ENCODE assay signal across 13 cellular contexts in the genomic region with DNA sequence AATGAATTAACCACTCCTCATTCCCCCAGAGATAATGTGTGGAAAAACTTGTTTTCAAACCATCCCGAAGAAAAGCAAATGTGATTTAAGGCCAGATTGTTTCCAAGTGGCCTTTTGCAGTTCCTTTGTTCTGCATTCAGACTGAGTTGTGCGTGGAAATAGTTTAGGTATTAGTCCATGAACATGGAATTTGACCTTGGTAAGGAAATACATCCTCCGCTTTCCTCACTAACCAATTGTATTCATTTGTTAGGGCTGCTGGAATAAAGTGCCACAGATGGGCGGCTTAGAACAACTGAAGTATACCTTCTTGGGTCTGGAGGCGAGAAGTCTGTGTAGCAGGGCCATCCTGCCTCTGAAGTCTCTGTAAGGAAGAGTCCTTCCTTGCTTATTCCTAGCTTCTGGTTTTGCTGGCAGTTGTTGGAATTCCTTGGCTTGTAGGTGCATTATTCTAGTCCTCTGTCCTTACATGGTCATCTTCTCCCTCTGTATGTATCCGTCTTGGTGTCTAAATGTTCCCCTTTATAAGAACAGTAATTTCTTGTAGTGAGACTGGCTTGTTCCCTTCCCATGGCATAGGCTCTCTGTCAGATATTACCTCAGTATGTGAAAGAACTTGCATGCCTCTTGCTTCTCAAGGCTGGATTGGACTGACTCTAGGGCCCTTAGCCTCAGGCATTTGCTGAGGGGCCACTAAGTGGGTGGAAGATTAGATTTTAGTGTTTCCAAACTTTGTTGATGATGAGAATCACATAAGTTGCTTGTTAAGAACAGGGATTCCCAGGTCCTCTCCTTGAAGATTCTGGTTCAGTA. TPM values are rescaled to one million over a fixed set of nuclear protein-coding genes. Genes with fewer than 3 reads are reported as not detected.
DNase-seq lines count a peak whose midpoint lies in the region; ATAC-seq and TF ChIP-seq lines count a peak whose summit lies in the region.
"Had no signal": no experiment of that assay in that cellular context is flagged by ENCODE, and none has a peak within 500 bp of the region (broad histone marks: within the 10 kb centered on the region; RNA-seq: fewer than 3 reads in every experiment).

No MANE protein-coding gene starts in this region.

- ATAC-seq in GM21515 (IDR thresholded peaks at IDR 0.05; ENCODE audit: unreplicated experiment) (no peak), HG02588 (IDR thresholded peaks at IDR 0.05; ENCODE audit: unreplicated experiment) (no peak)
- ATAC-seq: esophagus mucosa had no signal

- H3K79me2 ChIP-seq in PC-9 (ENCODE audit: low read depth) = peaks cover 93% of the 10 kb centered on the region
- peaks cover 72% of the 10 kb centered on the region for H3K79me2 ChIP-seq in neural progenitor cell (ENCODE audit: low read depth)

- H4K20me1 ChIP-seq in PC-9 (ENCODE audit: insufficient read depth) = 0 out of 2 replicates have a peak, but pooled peaks cover 2% of the 10 kb centered on the region
- H4K20me1 ChIP-seq in neural progenitor cell (ENCODE audit: low read depth) = peaks cover 6% of the 10 kb centered on the region

- intact Hi-C loops in PC-9 (cut with micrococcal nuclease; ENCODE audit: unreplicated experiment) (loop anchor here (1.0 to 2.0 kb wide), 4 partner anchors 7 to 53 kb away; partner anchors contain the start of gene RAI14), esophagus squamous epithelium (cut with DNase I) (no loop called here)

- peak; percentile 89 for DNase-seq in AG04450 (ENCODE audit: low read depth, low spot score)
- peak; percentile 49 to 62 for DNase-seq in PC-9
- no peak for DNase-seq in esophagus squamous epithelium (lab: John Stamatoyannopoulos, UW)
- no peak for DNase-seq in neural progenitor cell (ENCODE audit: low spot score)
- no peak for DNase-seq in activated CD4-positive, alpha-beta T cell treated with anti-CD3 and anti-CD28 coated beads for 48 hours
- no peak for DNase-seq in GM13977 (ENCODE audit: low spot score)
- DNase-seq: activated CD4-positive, CD25-positive, alpha-beta regulatory T cell treated with anti-CD3 and anti-CD28 coated beads, Interleukin-2, amount 50 U/mL, for 72 hours; activated naive CD4-positive, alpha-beta T cell treated with anti-CD3 and anti-CD28 coated beads, Interleukin-2, amount 10 ng/mL, durations not matched to agents 7 days and 5 days; GDM1; NCI-H2171 had no signal

- H3K27ac ChIP-seq in AG04450 (ENCODE audit: low read depth, low read length) = peak overlapping the region; percentile 95
- peak overlapping the region; percentile 30 for H3K27ac ChIP-seq in PC-9
- peak overlapping the region in 3 of 4 donors; percentile 35 to 53 (median 36) for H3K27ac ChIP-seq in esophagus squamous epithelium
- no peak overlapping the region for H3K27ac ChIP-seq in neural progenitor cell

- in situ Hi-C loops in GM13977 (cut with MboI; ENCODE audit: low pct_unique_long_range_greater_than_20kb, low sequenced_read_pairs, unreplicated experiment) = no loop called here

- no peaks in the 10 kb centered on the region for H3K9me3 Mint-ChIP-seq in neural progenitor cell
- H3K9me3 Mint-ChIP-seq: activated naive CD4-positive, alpha-beta T cell treated with anti-CD3 and anti-CD28 coated beads, Interleukin-2, amount 10 ng/mL, durations not matched to agents 7 days and 5 days had no signal

- 70 to 75% methylated on average over 6 of the region's 6 CpGs for WGBS in esophagus squamous epithelium, 2 donors

- CTCF ChIA-PET in AG04450 (lab: Charles Lee) = no interaction called here
- CTCF ChIA-PET in PC-9 (lab: Charles Lee) = interaction anchor here (0.5 to 1.2 kb wide), 4 partner anchors 21 to 196 kb away, joined by 3 to 5 read pairs (median 4); no protein-coding TSS in a partner anchor

- no peak overlapping the region for H3K9ac ChIP-seq in neural progenitor cell

- peaks cover 12% of the 10 kb centered on the region for H3K4me1 Mint-ChIP-seq in neural progenitor cell
- H3K4me1 Mint-ChIP-seq: activated naive CD4-positive, alpha-beta T cell treated with anti-CD3 and anti-CD28 coated beads, Interleukin-2, amount 10 ng/mL, durations not matched to agents 7 days and 5 days had no signal

- H3K9me2 ChIP-seq in PC-9 (ENCODE audit: insufficient read depth) = no peaks in the 10 kb centered on the region

- TF ChIP-seq CTCF in AG04450 (IDR thresholded peaks at IDR 0.05; ENCODE audit: low read depth, low read length) (no peak), PC-9 (conservative IDR thresholded peaks at IDR 0.05) (no peak), esophagus squamous epithelium (IDR thresholded peaks at IDR 0.05) (no peak), neural progenitor cell (IDR thresholded peaks at IDR 0.05) (no peak), GM13977 (IDR thresholded peaks at IDR 0.05; ENCODE audit: extremely low read depth, insufficient read depth, missing control alignments) (no peak)

- H3K27me3 Mint-ChIP-seq in neural progenitor cell (ENCODE audit: insufficient read depth, low read depth) = peaks cover 2% of the 10 kb centered on the region
- H3K27me3 Mint-ChIP-seq: activated naive CD4-positive, alpha-beta T cell treated with anti-CD3 and anti-CD28 coated beads, Interleukin-2, amount 10 ng/mL, durations not matched to agents 7 days and 5 days had no signal

- H2AFZ ChIP-seq in PC-9 = no peak overlapping the region
- no peak overlapping the region for H2AFZ ChIP-seq in neural progenitor cell (replicated peaks)

- no peak for TF ChIP-seq POLR2A in esophagus squamous epithelium (IDR thresholded peaks at IDR 0.05)

- no peak overlapping the region for H3K4me3 Mint-ChIP-seq in neural progenitor cell
- H3K4me3 Mint-ChIP-seq: activated naive CD4-positive, alpha-beta T cell treated with anti-CD3 and anti-CD28 coated beads, Interleukin-2, amount 10 ng/mL, durations not matched to agents 7 days and 5 days had no signal

- peak overlapping the region; percentile 28 for H3K27ac Mint-ChIP-seq in neural progenitor cell
- H3K27ac Mint-ChIP-seq: activated naive CD4-positive, alpha-beta T cell treated with anti-CD3 and anti-CD28 coated beads, Interleukin-2, amount 10 ng/mL, durations not matched to agents 7 days and 5 days had no signal

- no TSS peak for BruUV-seq in PC-9 (replicated peaks; lab: Mats Ljungman, UMichigan)

- H3K27me3 ChIP-seq in AG04450 (ENCODE audit: control insufficient read depth, insufficient read depth, low read length) (no peaks in the 10 kb centered on the region), PC-9 (ENCODE audit: insufficient read depth, low read depth) (no peaks in the 10 kb centered on the region), esophagus squamous epithelium (no peaks in the 10 kb centered on the region), neural progenitor cell (no peaks in the 10 kb centered on the region)

- H3F3A ChIP-seq in PC-9 (ENCODE audit: insufficient read depth, low read depth) (peaks cover 67% of the 10 kb centered on the region), neural progenitor cell (ENCODE audit: low read depth) (no peaks in the 10 kb centered on the region)

- POLR2A ChIA-PET in AG04450 (lab: Yijun Ruan, JAX) = no interaction called here
- POLR2A ChIA-PET in PC-9 (lab: Charles Lee; ENCODE audit: unreplicated experiment) = interaction anchor here (1.8 kb wide), 1 partner anchor 10 kb away, joined by 17 read pairs; no protein-coding TSS in a partner anchor

- peaks cover 12% of the 10 kb centered on the region for H3K4me1 ChIP-seq in PC-9 (replicated peaks; ENCODE audit: insufficient read depth)
- H3K4me1 ChIP-seq in esophagus squamous epithelium = peaks cover 0 to 18% (median 0%) of the 10 kb centered on the region in 3 donors
- H3K4me1 ChIP-seq in neural progenitor cell = no peaks in the 10 kb centered on the region

- H3K4me3 ChIP-seq in AG04450 (ENCODE audit: low read depth, low read length) = no peak overlapping the region
- H3K4me3 ChIP-seq in PC-9 = no peak overlapping the region
- no peak overlapping the region for H3K4me3 ChIP-seq in esophagus squamous epithelium
- no peak overlapping the region for H3K4me3 ChIP-seq in neural progenitor cell

- H3K4me2 ChIP-seq in PC-9 (no peak overlapping the region), neural progenitor cell (no peak overlapping the region)

- peaks cover 27% of the 10 kb centered on the region for H3K36me3 Mint-ChIP-seq in neural progenitor cell
- H3K36me3 Mint-ChIP-seq: activated naive CD4-positive, alpha-beta T cell treated with anti-CD3 and anti-CD28 coated beads, Interleukin-2, amount 10 ng/mL, durations not matched to agents 7 days and 5 days had no signal

- H3K36me3 ChIP-seq in PC-9 (ENCODE audit: low read depth) = peaks cover 56% of the 10 kb centered on the region
- no peaks in the 10 kb centered on the region for H3K36me3 ChIP-seq in esophagus squamous epithelium
- H3K36me3 ChIP-seq in neural progenitor cell = no peaks in the 10 kb centered on the region

- H3K9me3 ChIP-seq in AG04450 (ENCODE audit: control insufficient read depth, insufficient read depth, low read length) = no peaks in the 10 kb centered on the region
- H3K9me3 ChIP-seq in PC-9 (ENCODE audit: insufficient read depth, low read depth) = no peaks in the 10 kb centered on the region
- no peaks in the 10 kb centered on the region for H3K9me3 ChIP-seq in esophagus squamous epithelium
- no peaks in the 10 kb centered on the region for H3K9me3 ChIP-seq in neural progenitor cell (ENCODE audit: low read depth)

RNA-seq across cellular contexts. Expression of gene RAI14, which starts 53.9 kb away (rescaled TPM):
- 162 and 211 TPM in 2 replicates for polyA plus RNA-seq in AG04450 (2011; rRNA removed)
- 438 and 587 TPM in 2 replicates for polyA minus RNA-seq in AG04450 (2011; rRNA and poly(A)+ RNA removed)
- total RNA-seq in PC-9 (2021) (133 and 145 TPM in 2 replicates), esophagus squamous epithelium (10 to 100 TPM in 1 of 4 donors, 1 to 10 TPM in 3; 5.2 to 18.7 (median 9.0) TPM), neural progenitor cell (ENCODE audit: low replicate concordance) (47.9 and 54.6 TPM in 2 replicates)

Comparison
In these comparisons a context has a peak if more than half of its experiments do, and no peak if none do; other contexts are left out.
1. DNase-seq: peak in AG04450 (single experiment) and PC-9 (2 of 2); none in esophagus squamous epithelium (single experiment), neural progenitor cell (single experiment), activated CD4-positive, alpha-beta T cell treated with anti-CD3 and anti-CD28 coated beads for 48 hours (single experiment) and GM13977 (single experiment).